12 cellular contexts compared by ENCODE assay signal in the genomic region with DNA sequence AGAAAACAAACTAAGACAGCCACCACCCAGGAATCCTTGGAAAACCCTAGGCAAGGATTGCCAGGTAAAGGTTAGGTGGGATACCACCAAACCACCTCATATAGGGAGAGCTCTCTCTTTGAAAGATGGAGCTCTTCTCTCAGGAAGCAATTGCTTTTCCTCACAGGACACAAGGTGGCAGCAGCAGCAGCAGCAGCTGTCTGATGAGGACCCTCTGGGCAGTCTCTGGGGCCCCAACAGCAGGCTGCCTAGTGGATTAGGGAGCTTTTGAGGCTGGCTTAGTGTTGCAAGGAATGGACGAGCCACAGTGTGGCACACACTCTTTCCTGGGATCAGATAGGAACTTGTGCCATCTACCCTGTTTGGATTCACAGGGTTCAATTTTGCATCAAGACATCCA.
DNase-seq lines count a peak whose midpoint lies in the region; ATAC-seq and TF ChIP-seq lines count a peak whose summit lies in the region.
"Had no signal": no experiment of that assay in that cellular context is flagged by ENCODE, and none has a peak within 500 bp of the region (broad histone marks: within the 10 kb centered on the region; RNA-seq: fewer than 3 reads in every experiment).

No MANE protein-coding gene starts in this region.

- 0 out of 3 replicates have a peak, but pooled peaks have one; percentile 23 for TF ChIP-seq CTCF in GM12872 (IDR thresholded peaks at IDR 0.05; ENCODE audit: insufficient read depth, low read depth, low read length)
- TF ChIP-seq CTCF in MM.1S (IDR thresholded peaks at IDR 0.05; ENCODE audit: low read length): peak; percentile 18; the same call in 1 of the 2 replicates
- TF ChIP-seq CTCF in astrocyte of the spinal cord (IDR thresholded peaks at IDR 0.05; ENCODE audit: low read depth, low read length): peak; percentile 23
- peak; percentile 13 to 53 (median 27) for TF ChIP-seq CTCF in nephron (IDR thresholded peaks at IDR 0.05; ENCODE audit: unreplicated experiment in 3 of 3)

- no peaks in the 10 kb centered on the region for H3K27me3 Mint-ChIP-seq in nephron (ENCODE audit: low read depth)

- H3K79me2 ChIP-seq in MM.1S (ENCODE audit: low read length): no peaks in the 10 kb centered on the region

- no peaks in the 10 kb centered on the region for H3K4me1 Mint-ChIP-seq in nephron
- H3K4me1 Mint-ChIP-seq: central memory CD8-positive, alpha-beta T cell had no signal

- H3K27me3 ChIP-seq in MM.1S (replicated peaks; ENCODE audit: insufficient read depth, low read length): no peaks in the 10 kb centered on the region
- H3K27me3 ChIP-seq: esophagus squamous epithelium had no signal

- H3K27ac ChIP-seq in MM.1S (ENCODE audit: low read length): no peak overlapping the region
- H3K27ac ChIP-seq: esophagus squamous epithelium had no signal

- no peaks in the 10 kb centered on the region for H3K4me1 ChIP-seq in MM.1S (ENCODE audit: low read length)
- H3K4me1 ChIP-seq: esophagus squamous epithelium had no signal

- H3K9me3 Mint-ChIP-seq in nephron: peaks cover 5% of the 10 kb centered on the region
- H3K9me3 Mint-ChIP-seq: central memory CD8-positive, alpha-beta T cell; T-helper 1 cell treated with Interleukin-12 subunit alpha and Interleukin-12 subunit beta and Interleukin-4 antibody, amounts not matched to agents 30 μg/mL and 1 μg/mL, for 36 hours had no signal

- no peak for DNase-seq in MM.1S
- DNase-seq in astrocyte of the spinal cord (ENCODE audit: low read depth, low spot score): no peak
- no peak for DNase-seq in 8988T
- DNase-seq in NCI-H446 (lab: John Stamatoyannopoulos, UW): no peak
- DNase-seq: activated CD4-positive, alpha-beta T cell treated with anti-CD3 and anti-CD28 coated beads, Interleukin-2, amount 50 U/mL, for 4 hours; esophagus squamous epithelium; substantia nigra had no signal

- ATAC-seq in GM21717 (IDR thresholded peaks at IDR 0.05; ENCODE audit: unreplicated experiment): no peak

- H3K27ac Mint-ChIP-seq in nephron: no peak overlapping the region
- H3K27ac Mint-ChIP-seq: T-helper 1 cell treated with Interleukin-12 subunit alpha and Interleukin-12 subunit beta and Interleukin-4 antibody, amounts not matched to agents 30 μg/mL and 1 μg/mL, for 36 hours had no signal

- H3K36me3 ChIP-seq in MM.1S (replicated peaks; ENCODE audit: insufficient read depth, low read length): no peaks in the 10 kb centered on the region
- H3K36me3 ChIP-seq: esophagus squamous epithelium had no signal

- no peak overlapping the region for H3K9ac ChIP-seq in MM.1S (ENCODE audit: low read length)

- no peaks in the 10 kb centered on the region for H3K9me3 ChIP-seq in MM.1S (replicated peaks; ENCODE audit: insufficient read depth, low read length)
- H3K9me3 ChIP-seq: esophagus squamous epithelium had no signal

- no peaks in the 10 kb centered on the region for H3K36me3 Mint-ChIP-seq in nephron (ENCODE audit: low read depth)

- H3K4me3 ChIP-seq in MM.1S (ENCODE audit: low read length) (no peak overlapping the region), astrocyte of the spinal cord (ENCODE audit: low read depth, low read length) (no peak overlapping the region)
- H3K4me3 ChIP-seq: esophagus squamous epithelium had no signal

- no peak overlapping the region for H2AFZ ChIP-seq in MM.1S (ENCODE audit: low read length)

- no peaks in the 10 kb centered on the region for H4K20me1 ChIP-seq in MM.1S (ENCODE audit: insufficient read depth, low read length)

- H3F3A ChIP-seq in MM.1S (ENCODE audit: insufficient read depth, low read length): no peaks in the 10 kb centered on the region

- no peak overlapping the region for H3K4me2 ChIP-seq in MM.1S (ENCODE audit: low read depth, low read length)

- H3K9me2 ChIP-seq in MM.1S (replicated peaks; ENCODE audit: insufficient read depth, low read length): no peaks in the 10 kb centered on the region

- in situ Hi-C loops in astrocyte of the spinal cord (cut with HindIII; ENCODE audit: low sequenced_read_pairs): no loop called here

- no peak overlapping the region for H3K4me3 Mint-ChIP-seq in nephron
- H3K4me3 Mint-ChIP-seq: central memory CD8-positive, alpha-beta T cell; T-helper 1 cell treated with Interleukin-12 subunit alpha and Interleukin-12 subunit beta and Interleukin-4 antibody, amounts not matched to agents 30 μg/mL and 1 μg/mL, for 36 hours had no signal
